1 cellular context compared by ENCODE assay signal in the genomic region with DNA sequence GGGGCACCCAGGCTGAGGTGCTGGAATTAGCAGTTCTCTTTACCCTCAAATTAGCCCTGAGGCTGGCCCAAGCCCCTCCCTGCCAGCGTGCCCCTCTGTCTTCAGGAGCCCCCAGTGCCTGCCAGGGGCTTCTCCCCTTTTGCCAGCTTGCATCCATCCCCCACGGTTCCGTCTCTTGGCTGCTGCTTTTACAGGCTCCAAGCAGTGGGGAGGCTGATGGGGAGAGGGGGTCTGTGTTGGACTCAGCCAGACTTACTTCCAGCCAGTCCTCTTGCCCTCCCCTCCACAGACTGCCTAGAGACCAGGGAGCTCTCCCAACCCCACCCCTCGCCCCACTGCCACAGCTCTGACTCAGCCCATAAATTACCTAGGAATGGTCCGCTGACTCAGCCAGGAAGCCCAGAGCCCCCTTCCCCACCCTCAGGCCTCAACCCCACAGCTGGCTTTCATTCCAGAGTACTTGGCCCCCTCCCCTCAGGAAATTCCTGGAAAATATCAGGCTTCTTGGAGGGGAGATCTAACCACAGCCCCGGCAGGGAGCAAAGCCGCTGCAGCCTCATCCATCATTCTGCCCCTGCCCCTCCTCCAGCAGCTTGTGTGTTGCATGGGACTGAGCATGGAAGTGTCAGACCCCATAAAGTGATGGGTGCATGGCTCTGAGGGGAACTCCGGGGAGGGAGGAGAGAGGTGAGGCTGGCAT.
TF ChIP-seq lines count a peak whose summit lies in the region.

No MANE protein-coding gene starts in this region.

TF ChIP-seq in GM23338, 12 proteins besides CTCF, POLR2A, EP300 and RAD21 (continued from another document):
- TF ChIP-seq, protein P1, sequence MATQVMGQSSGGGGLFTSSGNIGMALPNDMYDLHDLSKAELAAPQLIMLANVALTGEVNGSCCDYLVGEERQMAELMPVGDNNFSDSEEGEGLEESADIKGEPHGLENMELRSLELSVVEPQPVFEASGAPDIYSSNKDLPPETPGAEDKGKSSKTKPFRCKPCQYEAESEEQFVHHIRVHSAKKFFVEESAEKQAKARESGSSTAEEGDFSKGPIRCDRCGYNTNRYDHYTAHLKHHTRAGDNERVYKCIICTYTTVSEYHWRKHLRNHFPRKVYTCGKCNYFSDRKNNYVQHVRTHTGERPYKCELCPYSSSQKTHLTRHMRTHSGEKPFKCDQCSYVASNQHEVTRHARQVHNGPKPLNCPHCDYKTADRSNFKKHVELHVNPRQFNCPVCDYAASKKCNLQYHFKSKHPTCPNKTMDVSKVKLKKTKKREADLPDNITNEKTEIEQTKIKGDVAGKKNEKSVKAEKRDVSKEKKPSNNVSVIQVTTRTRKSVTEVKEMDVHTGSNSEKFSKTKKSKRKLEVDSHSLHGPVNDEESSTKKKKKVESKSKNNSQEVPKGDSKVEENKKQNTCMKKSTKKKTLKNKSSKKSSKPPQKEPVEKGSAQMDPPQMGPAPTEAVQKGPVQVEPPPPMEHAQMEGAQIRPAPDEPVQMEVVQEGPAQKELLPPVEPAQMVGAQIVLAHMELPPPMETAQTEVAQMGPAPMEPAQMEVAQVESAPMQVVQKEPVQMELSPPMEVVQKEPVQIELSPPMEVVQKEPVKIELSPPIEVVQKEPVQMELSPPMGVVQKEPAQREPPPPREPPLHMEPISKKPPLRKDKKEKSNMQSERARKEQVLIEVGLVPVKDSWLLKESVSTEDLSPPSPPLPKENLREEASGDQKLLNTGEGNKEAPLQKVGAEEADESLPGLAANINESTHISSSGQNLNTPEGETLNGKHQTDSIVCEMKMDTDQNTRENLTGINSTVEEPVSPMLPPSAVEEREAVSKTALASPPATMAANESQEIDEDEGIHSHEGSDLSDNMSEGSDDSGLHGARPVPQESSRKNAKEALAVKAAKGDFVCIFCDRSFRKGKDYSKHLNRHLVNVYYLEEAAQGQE (IDR thresholded peaks at IDR 0.05; ENCODE audit: unreplicated experiment): no peak
